In genomic region chr2:36597003-36597531, GRCh38 we compare ENCODE assay signal across 8 cellular contexts. TPM values are rescaled to one million over a fixed set of nuclear protein-coding genes. Genes with fewer than 3 reads are reported as not detected.
DNase-seq lines count a peak whose midpoint lies in the region; ATAC-seq, FAIRE-seq and TF ChIP-seq lines count a peak whose summit lies in the region.

No MANE protein-coding gene starts in this region.

- H3K4me3 ChIP-seq in HepG2 (replicated peaks in 1 of 3; ENCODE audit: insufficient read depth in 1 of 3, low read depth in 2 of 3, low read length in 3 of 3) (peak overlapping the region; percentile 78 to 91 (median 88)), thoracic aorta (peak overlapping the region; percentile 92)

- peaks cover 43% of the 10 kb centered on the region for H3K4me1 ChIP-seq in HepG2 (ENCODE audit: insufficient read depth, low read length)
- peaks cover 12 to 26% of the 10 kb centered on the region in 2 donors for H3K4me1 ChIP-seq in thoracic aorta (ENCODE audit: control insufficient read depth in 1 of 2, low read depth in 2 of 2)

- no peak for ATAC-seq in activated naive CD8-positive, alpha-beta T cell treated with anti-CD3 and anti-CD28 coated beads, Interleukin-2, amount 50 U/mL, for 24 hours
- ATAC-seq in HepG2, result peak; percentile 2
- ATAC-seq in thoracic aorta (ENCODE audit: insufficient number of reproducible peaks, low FRiP score, low read depth), result no peak
- ATAC-seq in HG03460 (IDR thresholded peaks at IDR 0.05; ENCODE audit: unreplicated experiment), result no peak

- peak overlapping the region; percentile 91 for H3K4me3 Mint-ChIP-seq in activated T-cell treated with anti-CD3 and anti-CD28 coated beads, Interleukin-2, amount 50 U/mL, for 24 hours
- peak overlapping the region; percentile 93 for H3K4me3 Mint-ChIP-seq in activated naive CD8-positive, alpha-beta T cell treated with anti-CD3 and anti-CD28 coated beads, Interleukin-2, amount 50 U/mL, for 24 hours

- H3K9me3 Mint-ChIP-seq in activated T-cell treated with anti-CD3 and anti-CD28 coated beads, Interleukin-2, amount 50 U/mL, for 24 hours, result no peaks in the 10 kb centered on the region
- H3K9me3 Mint-ChIP-seq in activated naive CD8-positive, alpha-beta T cell treated with anti-CD3 and anti-CD28 coated beads, Interleukin-2, amount 50 U/mL, for 24 hours, result no peaks in the 10 kb centered on the region

- TF ChIP-seq RAD21 in HepG2 (CRISPR knock-in tag; IDR thresholded peaks at IDR 0.05), result no peak

- peaks cover 39% of the 10 kb centered on the region for H3K4me1 Mint-ChIP-seq in activated T-cell treated with anti-CD3 and anti-CD28 coated beads, Interleukin-2, amount 50 U/mL, for 24 hours (ENCODE audit: low read depth)
- H3K4me1 Mint-ChIP-seq in activated naive CD8-positive, alpha-beta T cell treated with anti-CD3 and anti-CD28 coated beads, Interleukin-2, amount 50 U/mL, for 24 hours, result peaks cover 31% of the 10 kb centered on the region

- no peaks in the 10 kb centered on the region for H3K27me3 Mint-ChIP-seq in activated T-cell treated with anti-CD3 and anti-CD28 coated beads, Interleukin-2, amount 50 U/mL, for 24 hours
- no peaks in the 10 kb centered on the region for H3K27me3 Mint-ChIP-seq in activated naive CD8-positive, alpha-beta T cell treated with anti-CD3 and anti-CD28 coated beads, Interleukin-2, amount 50 U/mL, for 24 hours

- POLR2A ChIA-PET in HepG2 (lab: Yijun Ruan, JAX), result interaction anchor here (0.6 to 1.2 kb wide), 7 partner anchors 19 to 239 kb away, joined by 3 read pairs; no protein-coding TSS in a partner anchor

- TF ChIP-seq POLR2A in HepG2 (IDR thresholded peaks at IDR 0.05; ENCODE audit: insufficient read depth in 1 of 2, low read depth in 2 of 2, low read length in 2 of 2), result no peak

- H3K79me2 ChIP-seq in HepG2 (ENCODE audit: insufficient read depth, low read length), result peaks cover 33% of the 10 kb centered on the region

- TF ChIP-seq EP300 in HepG2 (IDR thresholded peaks at IDR 0.05; ENCODE audit: low read depth in 2 of 2, low read length in 2 of 2) (no peak), HepG2 (CRISPR knock-in tag; IDR thresholded peaks at IDR 0.05; ENCODE audit: borderline replicate concordance) (no peak)

- peaks cover 17% of the 10 kb centered on the region for H3K36me3 Mint-ChIP-seq in activated T-cell treated with anti-CD3 and anti-CD28 coated beads, Interleukin-2, amount 50 U/mL, for 24 hours (ENCODE audit: low read depth)
- H3K36me3 Mint-ChIP-seq in activated naive CD8-positive, alpha-beta T cell treated with anti-CD3 and anti-CD28 coated beads, Interleukin-2, amount 50 U/mL, for 24 hours (ENCODE audit: low read depth), result peaks cover 12% of the 10 kb centered on the region

- in situ Hi-C loops in HepG2 (cut with HindIII; ENCODE audit: extremely low pct_ligation_motif_present, low pct_unique_long_range_greater_than_20kb), result loop anchor here (5.0 kb wide), 1 partner anchor 65 kb away; no protein-coding TSS in a partner anchor

- intact Hi-C loops in HepG2 (cut with micrococcal nuclease; ENCODE audit: unreplicated experiment), result loop anchor here (2.0 kb wide), 1 partner anchor 68 kb away; no protein-coding TSS in a partner anchor

- H3K36me3 ChIP-seq in HepG2 (replicated peaks in 1 of 2; ENCODE audit: control insufficient read depth in 1 of 2, insufficient read depth in 2 of 2, low read length in 2 of 2) (no peaks in the 10 kb centered on the region; a peak in 1 of 5 replicates), thoracic aorta (no peaks in the 10 kb centered on the region)

- H3K27ac Mint-ChIP-seq in activated T-cell treated with anti-CD3 and anti-CD28 coated beads, Interleukin-2, amount 50 U/mL, for 24 hours, result peak overlapping the region; percentile 89
- peak overlapping the region; percentile 88 for H3K27ac Mint-ChIP-seq in activated naive CD8-positive, alpha-beta T cell treated with anti-CD3 and anti-CD28 coated beads, Interleukin-2, amount 50 U/mL, for 24 hours

- 29% methylated on average over 19 of the region's 19 CpGs for whole genome bisulfite sequencing in HepG2 (ENCODE audit: low lambda C conversion rate)

- no peak for TF ChIP-seq CTCF in HepG2 (CRISPR knock-in tag; IDR thresholded peaks at IDR 0.05)
- no peak for TF ChIP-seq CTCF in thoracic aorta (IDR thresholded peaks at IDR 0.05)

- H3K27ac ChIP-seq in HepG2 (ENCODE audit: extremely low read length, insufficient read depth, low read length), result peak overlapping the region; percentile 78
- H3K27ac ChIP-seq in thoracic aorta, result peak overlapping the region in 1 of 2 donors; percentile 67

- TSS peak; percentile 66 for BruUV-seq in HepG2 (replicated peaks; lab: Mats Ljungman, UMichigan)

- H3K27me3 ChIP-seq in HepG2 (ENCODE audit: control insufficient read depth in 1 of 2, insufficient read depth in 2 of 2, low read length in 2 of 2) (0 out of 5 replicates have a peak, but pooled peaks cover 0 to 2% of the 10 kb centered on the region in 2 experiments), thoracic aorta (replicated peaks; ENCODE audit: insufficient read depth) (no peaks in the 10 kb centered on the region)

- CTCF ChIA-PET in HepG2 (lab: Yijun Ruan, JAX; ENCODE audit: low intra/inter-chr PET ratio, low total read pairs), result no interaction called here

- H3K9ac ChIP-seq in HepG2 (ENCODE audit: insufficient read depth, low read depth, low read length), result peak overlapping the region; percentile 87

- peak overlapping the region; percentile 83 for H3K4me2 ChIP-seq in HepG2 (ENCODE audit: low read depth, low read length)

- H3K9me3 ChIP-seq in HepG2 (ENCODE audit: low read length) (no peaks in the 10 kb centered on the region), thoracic aorta (no peaks in the 10 kb centered on the region)

- no peaks in the 10 kb centered on the region for H4K20me1 ChIP-seq in HepG2 (ENCODE audit: insufficient read depth, low read length)

- no peak for FAIRE-seq in HepG2 (lab: Jason Lieb, UNC)

- DNase-seq in activated T-cell treated with anti-CD3 and anti-CD28 coated beads, Interleukin-2, amount 50 U/mL, for 24 hours, result peak; percentile 35
- no peak for DNase-seq in activated T-cell treated with anti-CD3 and anti-CD28 coated beads for 4 hours
- peak; percentile 3 for DNase-seq in activated naive CD8-positive, alpha-beta T cell treated with anti-CD3 and anti-CD28 coated beads, Interleukin-2, amount 50 U/mL, for 24 hours
- no peak for DNase-seq in HepG2 (ENCODE audit: low spot score)
- DNase-seq in thoracic aorta (ENCODE audit: low spot score), result no peak
- DNase-seq in DMS53 (lab: John Stamatoyannopoulos, UW), result no peak
- DNase-seq in amygdala (lab: John Stamatoyannopoulos, UW), result no peak

- peak overlapping the region; percentile 2 for H2AFZ ChIP-seq in HepG2 (ENCODE audit: low read length)

TF ChIP-seq in HepG2, 621 proteins besides CTCF, POLR2A, EP300 and RAD21 (continues in another document):
- 0 out of 2 replicates have a peak, but pooled peaks have one; percentile 33 for TF ChIP-seq MEF2D (CRISPR knock-in tag; IDR thresholded peaks at IDR 0.05)
- TF ChIP-seq ZNF280D (CRISPR knock-in tag; IDR thresholded peaks at IDR 0.05), result 0 out of 2 replicates have a peak, but pooled peaks have one; percentile 27
- no peak for TF ChIP-seq U2AF1 (optimal IDR thresholded peaks at IDR 0.05; ENCODE audit: low read depth, low read length)
- no peak for TF ChIP-seq SRY (CRISPR knock-in tag; IDR thresholded peaks at IDR 0.05)

RNA-seq across cellular contexts. Expression of gene FEZ2, which starts 0.9 kb away (rescaled TPM):
- total RNA-seq in HepG2 (2016; rRNA removed; fragmentation: Illumina TruSeq; extraction: Trizol) (59.1 and 59.3 TPM in 2 replicates), thoracic aorta (10 to 100 TPM; 42.0 to 51.4 TPM)
- total RNA-seq in HepG2 (2016; cell fraction: cytosol; rRNA removed; fragmentation: Illumina TruSeq; extraction: Trizol; ENCODE audit: low read depth), result 8.4 and 12.9 TPM in 2 replicates
- total RNA-seq in HepG2 (2016; cell fraction: insoluble cytoplasmic fraction; rRNA removed; fragmentation: Illumina TruSeq; extraction: Trizol), result 54.2 and 72.2 TPM in 2 replicates
- total RNA-seq in HepG2 (2016; cell fraction: membrane; rRNA removed; fragmentation: Illumina TruSeq; extraction: Trizol), result 24.4 TPM in 2 replicates
- 58.1 and 65.8 TPM in 2 replicates for total RNA-seq in HepG2 (2016; cell fraction: nucleus; rRNA removed; fragmentation: Illumina TruSeq; extraction: Trizol)
- 30.0 and 42.5 TPM in 2 replicates for polyA plus RNA-seq in HepG2 (2011; rRNA removed)
- 14.6 and 23.9 TPM in 2 replicates for polyA plus RNA-seq in HepG2 (2011; cell fraction: cytosol; rRNA removed)
- polyA plus RNA-seq in HepG2 (2011; cell fraction: nucleus; rRNA removed), result 18.9 and 26.2 TPM in 2 replicates
- 37.5 and 58.9 TPM in 2 replicates for polyA plus RNA-seq in HepG2 (2012)
- polyA plus RNA-seq in HepG2 (2016; cell fraction: cytosol; fragmentation: Illumina TruSeq; extraction: Trizol; ENCODE audit: low read depth), result 8.4 and 9.6 TPM in 2 replicates
- polyA plus RNA-seq in HepG2 (2016; cell fraction: insoluble cytoplasmic fraction; fragmentation: Illumina TruSeq; extraction: Trizol; ENCODE audit: low read depth), result 57.2 and 67.4 TPM in 2 replicates
- 16.7 and 18.6 TPM in 2 replicates for polyA plus RNA-seq in HepG2 (2016; cell fraction: membrane; fragmentation: Illumina TruSeq; extraction: Trizol; ENCODE audit: low read depth)
- 44.6 and 44.8 TPM in 2 replicates for polyA plus RNA-seq in HepG2 (2016; cell fraction: nucleus; fragmentation: Illumina TruSeq; extraction: Trizol; ENCODE audit: insufficient read depth, low read depth)
- polyA minus RNA-seq in HepG2 (2011; rRNA and poly(A)+ RNA removed; ENCODE audit: low replicate concordance), result 3.2 and 8.2 TPM in 2 replicates
- polyA minus RNA-seq in HepG2 (2011; cell fraction: cytosol; rRNA and poly(A)+ RNA removed), result 18.1 and 22.6 TPM in 2 replicates
- polyA minus RNA-seq in HepG2 (2011; cell fraction: nucleus; rRNA and poly(A)+ RNA removed), result 116 and 120 TPM in 2 replicates

Comparison
In these comparisons a context has a peak if more than half of its experiments do, and no peak if none do; other contexts are left out.
1. DNase-seq: peak in activated T-cell treated with anti-CD3 and anti-CD28 coated beads, Interleukin-2, amount 50 U/mL, for 24 hours (single experiment) and activated naive CD8-positive, alpha-beta T cell treated with anti-CD3 and anti-CD28 coated beads, Interleukin-2, amount 50 U/mL, for 24 hours (single experiment); none in activated T-cell treated with anti-CD3 and anti-CD28 coated beads for 4 hours (single experiment), HepG2 (single experiment), thoracic aorta (single experiment), DMS53 (single experiment) and amygdala (0 of 56).